In genomic region chr10:70404906-70405824, GRCh38 we compare ENCODE assay signal across 8 cellular contexts. TPM values are rescaled to one million over a fixed set of nuclear protein-coding genes. Genes with fewer than 3 reads are reported as not detected.
A peak's percentile ranks its signal among the peaks of the same experiment; 100 is the strongest.
DNase-seq lines count a peak whose midpoint lies in the region; ATAC-seq and TF ChIP-seq lines count a peak whose summit lies in the region.

No MANE protein-coding gene starts in this region.

- H3K4me3 ChIP-seq in GM23338 = peak overlapping the region; percentile 96
- peak overlapping the region; percentile 80 for H3K4me3 ChIP-seq in NT2/D1 (ENCODE audit: insufficient read length, low read depth)
- H3K4me3 ChIP-seq in gastroesophageal sphincter = peak overlapping the region; percentile 74 to 86
- H3K4me3 ChIP-seq in neuronal stem cell (ENCODE audit: low read length in 2 of 2) = peak overlapping the region; percentile 97 to 98

- peak overlapping the region; percentile 97 for H3K4me3 Mint-ChIP-seq in GM23338

- TF ChIP-seq CTCF in GM23338 (conservative IDR thresholded peaks at IDR 0.05; ENCODE audit: low read depth in 2 of 2) (no peak), gastroesophageal sphincter (IDR thresholded peaks at IDR 0.05) (peak in 1 of 4 experiments; percentile 12)

- no peak overlapping the region for H3K18ac ChIP-seq in neuronal stem cell (ENCODE audit: low read length)

- H4K20me1 ChIP-seq in GM23338 (replicated peaks; ENCODE audit: insufficient read depth) = peaks cover 43% of the 10 kb centered on the region

- no peak overlapping the region for H2AK5ac ChIP-seq in neuronal stem cell (ENCODE audit: low read depth, low read length)

- H3K79me2 ChIP-seq in GM23338 (replicated peaks; ENCODE audit: insufficient read depth) = peaks cover 51% of the 10 kb centered on the region

- H3K9me3 ChIP-seq in NT2/D1 (ENCODE audit: insufficient read depth, low read length) = peaks cover 6% of the 10 kb centered on the region; the same call in 1 of the 2 replicates
- no peaks in the 10 kb centered on the region for H3K9me3 ChIP-seq in gastroesophageal sphincter
- peaks cover 2 to 14% of the 10 kb centered on the region in 2 donors for H3K9me3 ChIP-seq in neuronal stem cell (replicated peaks in 1 of 2; ENCODE audit: control insufficient read depth in 2 of 2, insufficient read depth in 1 of 2, low read depth in 1 of 2, low read length in 2 of 2)

- no peak overlapping the region for H2AFZ ChIP-seq in GM23338
- H2AFZ ChIP-seq in neuronal stem cell (ENCODE audit: low read length) = peak overlapping the region; percentile 83

- H3F3A ChIP-seq in GM23338 (replicated peaks; ENCODE audit: low read depth) = peaks cover 20% of the 10 kb centered on the region; the same call in 1 of the 2 replicates

- peak; percentile 51 to 60 for TF ChIP-seq POLR2A in gastroesophageal sphincter (IDR thresholded peaks at IDR 0.05)

- ATAC-seq in GM23338 (peak; percentile 21), gastroesophageal sphincter (peak; percentile 92)
- ATAC-seq in activated naive CD4-positive, alpha-beta T cell treated with anti-CD3 and anti-CD28 coated beads, Interleukin-2, amount 50 U/mL, for 72 hours = peak; percentile 15 to 44

- H3K4me1 Mint-ChIP-seq in GM23338 = peaks cover 38% of the 10 kb centered on the region

- TF ChIP-seq EP300 in gastroesophageal sphincter (IDR thresholded peaks at IDR 0.05) = no peak

- peaks cover 40% of the 10 kb centered on the region for H3K36me3 Mint-ChIP-seq in GM23338 (ENCODE audit: low read depth)
- peaks cover 6 to 27% of the 10 kb centered on the region in 2 donors for H3K36me3 Mint-ChIP-seq in activated naive CD4-positive, alpha-beta T cell treated with anti-CD3 and anti-CD28 coated beads, Interleukin-2, amount 50 U/mL, for 72 hours

- peak overlapping the region; percentile 100 for H3K4me2 ChIP-seq in GM23338
- H3K4me2 ChIP-seq in neuronal stem cell (ENCODE audit: insufficient read depth, low read length, poor library complexity, severe bottlenecking) = peak overlapping the region; percentile 85

- no peak overlapping the region for H2BK12ac ChIP-seq in neuronal stem cell (ENCODE audit: low read length)

- H3K27me3 Mint-ChIP-seq in GM23338 (ENCODE audit: insufficient read depth, low read depth, poor library complexity) = peaks cover 8% of the 10 kb centered on the region

- H3K27ac ChIP-seq in GM23338 (ENCODE audit: low read depth) = no peak overlapping the region
- H3K27ac ChIP-seq in gastroesophageal sphincter = peak overlapping the region; percentile 96 to 100 (median 98)
- no peak overlapping the region for H3K27ac ChIP-seq in neuronal stem cell (replicated peaks; ENCODE audit: low read length)

- no peak overlapping the region for H4K91ac ChIP-seq in neuronal stem cell (ENCODE audit: low read depth, low read length, poor library complexity)

- peak; percentile 18 for DNase-seq in COLO829 (ENCODE audit: low spot score)
- DNase-seq in GM23338 (ENCODE audit: low spot score) = peak; percentile 52
- DNase-seq in NT2/D1 (ENCODE audit: low read depth, low spot score) = no peak
- DNase-seq in activated naive CD4-positive, alpha-beta T cell treated with anti-CD3 and anti-CD28 coated beads, Interleukin-2, amount 50 U/mL, for 72 hours (ENCODE audit: low spot score in 2 of 2) = peak in 1 of 2 donors; percentile 36
- DNase-seq in neuronal stem cell (ENCODE audit: low spot score) = no peak
- no peak for DNase-seq in NCI-H446 treated with DMSO at 0.1 percent for 48 hours (lab: John Stamatoyannopoulos, UW)
- DNase-seq in 8988T = no peak

- H3K27ac Mint-ChIP-seq in GM23338 = peak overlapping the region; percentile 93
- peak overlapping the region; percentile 87 to 92 for H3K27ac Mint-ChIP-seq in activated naive CD4-positive, alpha-beta T cell treated with anti-CD3 and anti-CD28 coated beads, Interleukin-2, amount 50 U/mL, for 72 hours

- no peak overlapping the region for H2BK15ac ChIP-seq in neuronal stem cell (ENCODE audit: low read length)

- peaks cover 6% of the 10 kb centered on the region; the same call in 2 of the 3 replicates for H3K9me3 Mint-ChIP-seq in GM23338
- no peaks in the 10 kb centered on the region for H3K9me3 Mint-ChIP-seq in activated naive CD4-positive, alpha-beta T cell treated with anti-CD3 and anti-CD28 coated beads, Interleukin-2, amount 50 U/mL, for 72 hours

- H3K79me1 ChIP-seq in neuronal stem cell (ENCODE audit: low read depth, low read length) = peaks cover 5% of the 10 kb centered on the region

- 0 to 1% methylated on average over 6 to 20 of the region's 22 CpGs for WGBS in gastroesophageal sphincter (ENCODE audit: low coverage in 1 of 2), 2 donors
- WGBS in neuronal stem cell (ENCODE audit: extremely low coverage in 2 of 2, insufficient read length in 2 of 2, insufficient replicate concordance in 1 of 2), 2 donors = no CpG with 5 or more reads among the region's 22 CpGs

- H3K36me3 ChIP-seq in GM23338 (ENCODE audit: insufficient read depth) = no peaks in the 10 kb centered on the region; the same call in 1 of the 2 replicates
- peaks cover 17% of the 10 kb centered on the region for H3K36me3 ChIP-seq in NT2/D1 (ENCODE audit: insufficient read depth, insufficient read length, low read length)
- no peaks in the 10 kb centered on the region for H3K36me3 ChIP-seq in gastroesophageal sphincter
- peaks cover 4 to 31% of the 10 kb centered on the region in 2 donors for H3K36me3 ChIP-seq in neuronal stem cell (replicated peaks in 1 of 2; ENCODE audit: control insufficient read depth in 2 of 2, insufficient read depth in 2 of 2, low read length in 2 of 2)

- peak overlapping the region; percentile 98 for H3K23ac ChIP-seq in neuronal stem cell (ENCODE audit: low read depth, low read length, poor library complexity)

- no peak overlapping the region for H2BK120ac ChIP-seq in neuronal stem cell (ENCODE audit: low read depth, low read length)

- H3K9ac ChIP-seq in NT2/D1 (ENCODE audit: insufficient read length, low read depth) = peak overlapping the region; percentile 85
- H3K9ac ChIP-seq in neuronal stem cell (ENCODE audit: low read depth, low read length, poor library complexity) = peak overlapping the region; percentile 100

- peaks cover 32% of the 10 kb centered on the region for H3K4me1 ChIP-seq in GM23338 (ENCODE audit: insufficient read depth)
- H3K4me1 ChIP-seq in NT2/D1 (ENCODE audit: insufficient read depth, insufficient read length) = no peaks in the 10 kb centered on the region
- H3K4me1 ChIP-seq in gastroesophageal sphincter = peaks cover 6 to 52% (median 10%) of the 10 kb centered on the region in 3 donors
- peaks cover 3 to 6% of the 10 kb centered on the region in 2 donors for H3K4me1 ChIP-seq in neuronal stem cell (ENCODE audit: control insufficient read depth in 2 of 2, insufficient read depth in 1 of 2, low read depth in 1 of 2, low read length in 2 of 2)

- H3K27me3 ChIP-seq in GM23338 (ENCODE audit: insufficient read depth) (no peaks in the 10 kb centered on the region), NT2/D1 (ENCODE audit: insufficient read depth, insufficient read length) (no peaks in the 10 kb centered on the region), gastroesophageal sphincter (no peaks in the 10 kb centered on the region), neuronal stem cell (ENCODE audit: control insufficient read depth in 3 of 3, insufficient read depth in 3 of 3, low read depth in 1 of 3, low read length in 3 of 3) (no peaks in the 10 kb centered on the region)

- H3K4ac ChIP-seq in neuronal stem cell (ENCODE audit: low read length) = no peak overlapping the region

- no peak overlapping the region for H4K8ac ChIP-seq in neuronal stem cell (ENCODE audit: low read depth, low read length)

- peak overlapping the region; percentile 13 for H2BK5ac ChIP-seq in neuronal stem cell (ENCODE audit: low read length)

- no peaks in the 10 kb centered on the region for H3K9me2 ChIP-seq in GM23338 (ENCODE audit: insufficient read depth)

- H3K14ac ChIP-seq in neuronal stem cell (ENCODE audit: low read length) = no peak overlapping the region

TF ChIP-seq in GM23338, 12 proteins besides CTCF, POLR2A, EP300 and RAD21 (continues in another document):
- no peak for TF ChIP-seq POLR2AphosphoS5 (IDR thresholded peaks at IDR 0.05; ENCODE audit: low read depth)
- no peak for TF ChIP-seq CREB1 (CRISPR knock-in tag; IDR thresholded peaks at IDR 0.05; ENCODE audit: low read depth)
- TF ChIP-seq JUNB (IDR thresholded peaks at IDR 0.05; ENCODE audit: unreplicated experiment) = no peak

RNA-seq across cellular contexts. Expression of gene EIF4EBP2, which starts 1.2 kb away (rescaled TPM):
- total RNA-seq in GM23338 (2014; rRNA removed; shearing (Covaris generic)) = 131 and 138 TPM in 2 replicates
- polyA plus RNA-seq in GM23338 (2016; fragmentation: Nextera tagmentation; extraction: Ambion mirVana) = 40.5 and 42.0 TPM in 2 replicates
- 10 to 100 TPM in 1 of 2 donors, 1 to 10 TPM in 1; 9.2 to 24.3 TPM for total RNA-seq in activated naive CD4-positive, alpha-beta T cell treated with anti-CD3 and anti-CD28 coated beads, Interleukin-2, amount 50 U/mL, for 72 hours
- total RNA-seq in gastroesophageal sphincter = 10 to 100 TPM; 83.8 to 93.7 (median 90.6) TPM
- 120 TPM for polyA plus RNA-seq in neuronal stem cell (2013, experiment 1 of 2)
- polyA plus RNA-seq in neuronal stem cell (2013, experiment 2 of 2) = 124 TPM

RNA-seq across cellular contexts. Expression of gene LRRC20, which starts 22.7 kb away (rescaled TPM):
- 43.3 and 43.9 TPM in 2 replicates for total RNA-seq in GM23338 (2014; rRNA removed; shearing (Covaris generic))
- polyA plus RNA-seq in GM23338 (2016; fragmentation: Nextera tagmentation; extraction: Ambion mirVana) = 5.9 and 7.1 TPM in 2 replicates
- 10 to 100 TPM; 10.5 to 12.9 TPM for total RNA-seq in activated naive CD4-positive, alpha-beta T cell treated with anti-CD3 and anti-CD28 coated beads, Interleukin-2, amount 50 U/mL, for 72 hours
- total RNA-seq in gastroesophageal sphincter = 10 to 100 TPM in 2 of 4 donors, 1 to 10 TPM in 2; 7.5 to 18.8 (median 10.1) TPM
- 38.9 TPM for polyA plus RNA-seq in neuronal stem cell (2013, experiment 1 of 2)
- 39.0 TPM for polyA plus RNA-seq in neuronal stem cell (2013, experiment 2 of 2)

RNA-seq across cellular contexts. Expression of gene NODAL, which starts 36.3 kb away (rescaled TPM):
- 28.4 and 29.9 TPM in 2 replicates for total RNA-seq in GM23338 (2014; rRNA removed; shearing (Covaris generic))
- 11.2 and 12.0 TPM in 2 replicates for polyA plus RNA-seq in GM23338 (2016; fragmentation: Nextera tagmentation; extraction: Ambion mirVana)
- total RNA-seq in activated naive CD4-positive, alpha-beta T cell treated with anti-CD3 and anti-CD28 coated beads, Interleukin-2, amount 50 U/mL, for 72 hours = not detected
- total RNA-seq in gastroesophageal sphincter = under 1 TPM in 1 of 4 donors, not detected in 3; 0.40 TPM
- not detected for polyA plus RNA-seq in neuronal stem cell (2013, experiment 1 of 2)
- not detected for polyA plus RNA-seq in neuronal stem cell (2013, experiment 2 of 2)

Comparison
In these comparisons a context has a peak if more than half of its experiments do, and no peak if none do; other contexts are left out.
1. DNase-seq: peak in COLO829 (single experiment) and GM23338 (single experiment); none in NT2/D1 (single experiment), neuronal stem cell (single experiment), NCI-H446 treated with DMSO at 0.1 percent for 48 hours (single experiment) and 8988T (single experiment).
2. ATAC-seq: peak in every context shown above with its lines; median percentile 92 in gastroesophageal sphincter; 30 in activated naive CD4-positive, alpha-beta T cell treated with anti-CD3 and anti-CD28 coated beads, Interleukin-2, amount 50 U/mL, for 72 hours; 21 in GM23338.
3. H3K27ac ChIP-seq: peak in gastroesophageal sphincter (4 of 4); none in GM23338 (single experiment) and neuronal stem cell (single experiment).
4. RNA of gene NODAL, which starts 36.3 kb away (total RNA-seq): 28.4 to 29.9 TPM in GM23338; not detected in activated naive CD4-positive, alpha-beta T cell treated with anti-CD3 and anti-CD28 coated beads, Interleukin-2, amount 50 U/mL, for 72 hours and 0.40 TPM in gastroesophageal sphincter; every median in the first group is over 10 times any median in the second.
5. Peak in every context shown above with its lines, with median percentiles within 50 percentile points of each other: H3K4me3 ChIP-seq.